In the genomic region with DNA sequence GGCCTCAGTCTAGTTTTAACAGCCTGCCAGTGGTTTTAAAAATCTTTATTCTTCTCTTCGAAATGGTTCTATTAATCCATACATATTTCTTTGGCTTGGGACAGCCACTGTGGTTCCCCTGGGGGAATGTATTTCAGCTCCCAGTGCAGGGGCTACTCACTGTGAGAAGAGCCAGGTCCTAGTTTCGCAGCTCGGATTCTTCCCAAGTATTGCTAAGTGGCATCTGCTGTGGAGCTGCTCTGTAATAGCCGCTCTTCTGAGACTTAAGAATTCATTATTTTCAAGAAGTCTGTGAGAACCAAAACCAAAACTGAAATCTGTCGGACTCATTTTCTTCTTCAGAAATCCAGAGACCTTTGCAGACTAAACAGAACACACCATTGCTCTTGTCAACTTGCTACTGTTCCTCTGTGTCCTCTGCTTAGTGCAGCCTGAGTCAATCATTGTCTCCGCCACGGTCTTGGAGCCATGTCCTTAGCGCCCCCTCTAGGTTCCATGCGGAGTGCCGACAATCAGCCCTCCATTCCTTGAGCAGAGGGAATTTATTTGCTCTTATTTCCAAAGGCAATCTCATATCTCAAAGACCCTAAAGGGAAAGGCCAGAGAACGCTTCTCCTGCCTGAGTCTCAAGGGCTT, we compare ENCODE assay signal across 11 cellular contexts.
DNase-seq lines count a peak whose midpoint lies in the region; ATAC-seq, FAIRE-seq and TF ChIP-seq lines count a peak whose summit lies in the region.
"Had no signal": no experiment of that assay in that cellular context is flagged by ENCODE, and none has a peak within 500 bp of the region (broad histone marks: within the 10 kb centered on the region; RNA-seq: fewer than 3 reads in every experiment).

No MANE protein-coding gene starts in this region.

- no peak for FAIRE-seq in RCC 7860 (lab: Jason Lieb, UNC)
- FAIRE-seq: endometrium had no signal

- no peaks in the 10 kb centered on the region for H4K20me1 ChIP-seq in KMS-11 (ENCODE audit: insufficient read depth)

- H3K9me3 ChIP-seq in AG04450 (ENCODE audit: control insufficient read depth, insufficient read depth, low read length) (no peaks in the 10 kb centered on the region), lower lobe of right lung (no peaks in the 10 kb centered on the region)

- TF ChIP-seq CTCF in AG04450 (IDR thresholded peaks at IDR 0.05; ENCODE audit: low read depth, low read length): peak; percentile 18; the same call in 1 of the 2 replicates
- TF ChIP-seq CTCF in KMS-11 (conservative IDR thresholded peaks at IDR 0.05; ENCODE audit: low read depth, low read length): peak; percentile 79
- peak; percentile 42 for TF ChIP-seq CTCF in choroid plexus epithelial cell (conservative IDR thresholded peaks at IDR 0.05; ENCODE audit: low read depth, low read length)
- peak; percentile 14 for TF ChIP-seq CTCF in lower lobe of right lung (IDR thresholded peaks at IDR 0.05)

- no peak overlapping the region for H3K4me3 ChIP-seq in AG04450 (ENCODE audit: low read depth, low read length)
- H3K4me3 ChIP-seq in KMS-11 (IDR thresholded peaks at IDR 0.05; ENCODE audit: insufficient read depth, low read depth, low read length): no peak overlapping the region
- no peak overlapping the region for H3K4me3 ChIP-seq in choroid plexus epithelial cell (ENCODE audit: low read depth, low read length)
- no peak overlapping the region for H3K4me3 ChIP-seq in lower lobe of right lung

- peaks cover 27% of the 10 kb centered on the region for H3K4me1 ChIP-seq in KMS-11 (ENCODE audit: low read depth, poor library complexity, severe bottlenecking)
- H3K4me1 ChIP-seq in lower lobe of right lung: no peaks in the 10 kb centered on the region

- POLR2A ChIA-PET in AG04450 (lab: Yijun Ruan, JAX): no interaction called here

- peak overlapping the region; percentile 5; the same call in 1 of the 2 replicates for H2AFZ ChIP-seq in KMS-11 (ENCODE audit: low read depth)

- intact Hi-C loops in lower lobe of right lung (cut with DNase I): no loop called here

- peak in 1 of 2 donors; percentile 52 for ATAC-seq in lower lobe of right lung
- ATAC-seq: HCT116 had no signal

- H3K9ac ChIP-seq in KMS-11: no peak overlapping the region; the same call in 1 of the 2 replicates

- H3K4me2 ChIP-seq in KMS-11: peak overlapping the region; percentile 50

- H3K36me3 ChIP-seq in KMS-11 (ENCODE audit: insufficient read depth) (no peaks in the 10 kb centered on the region), lower lobe of right lung (no peaks in the 10 kb centered on the region)

- H3K79me2 ChIP-seq in KMS-11 (ENCODE audit: insufficient read depth, low read depth): no peaks in the 10 kb centered on the region

- H3K27me3 ChIP-seq in AG04450 (ENCODE audit: control insufficient read depth, insufficient read depth, low read length) (no peaks in the 10 kb centered on the region), KMS-11 (ENCODE audit: insufficient read depth, low read depth) (no peaks in the 10 kb centered on the region), lower lobe of right lung (ENCODE audit: low read depth) (no peaks in the 10 kb centered on the region)

- H3K27ac ChIP-seq in AG04450 (ENCODE audit: low read depth, low read length) (no peak overlapping the region), KMS-11 (peak overlapping the region; percentile 37; the same call in 1 of the 2 replicates), lower lobe of right lung (no peak overlapping the region)

- CTCF ChIA-PET in AG04450 (lab: Charles Lee): no interaction called here

- DNase-seq in AG04450 (ENCODE audit: low read depth, low spot score) (no peak), choroid plexus epithelial cell (ENCODE audit: low read depth) (peak; percentile 20), lower lobe of right lung (no peak), NCI-H345 (lab: John Stamatoyannopoulos, UW) (no peak), SIG-M5 treated with dmso at 0.1 percent for 504 hours (lab: John Stamatoyannopoulos, UW; ENCODE audit: unreplicated experiment) (no peak), RCC 7860 (ENCODE audit: low spot score) (no peak)
- DNase-seq in central memory CD4-positive, alpha-beta T cell: no peak
- DNase-seq: NCI-H2081 had no signal

Comparison
In these comparisons a context has a peak if more than half of its experiments do, and no peak if none do; other contexts are left out.
1. CTCF ChIP-seq: peak in every context shown above with its lines; median percentile 79 in KMS-11; 42 in choroid plexus epithelial cell; 18 in AG04450; 14 in lower lobe of right lung.